2 cellular contexts compared by ENCODE assay signal in the genomic region with DNA sequence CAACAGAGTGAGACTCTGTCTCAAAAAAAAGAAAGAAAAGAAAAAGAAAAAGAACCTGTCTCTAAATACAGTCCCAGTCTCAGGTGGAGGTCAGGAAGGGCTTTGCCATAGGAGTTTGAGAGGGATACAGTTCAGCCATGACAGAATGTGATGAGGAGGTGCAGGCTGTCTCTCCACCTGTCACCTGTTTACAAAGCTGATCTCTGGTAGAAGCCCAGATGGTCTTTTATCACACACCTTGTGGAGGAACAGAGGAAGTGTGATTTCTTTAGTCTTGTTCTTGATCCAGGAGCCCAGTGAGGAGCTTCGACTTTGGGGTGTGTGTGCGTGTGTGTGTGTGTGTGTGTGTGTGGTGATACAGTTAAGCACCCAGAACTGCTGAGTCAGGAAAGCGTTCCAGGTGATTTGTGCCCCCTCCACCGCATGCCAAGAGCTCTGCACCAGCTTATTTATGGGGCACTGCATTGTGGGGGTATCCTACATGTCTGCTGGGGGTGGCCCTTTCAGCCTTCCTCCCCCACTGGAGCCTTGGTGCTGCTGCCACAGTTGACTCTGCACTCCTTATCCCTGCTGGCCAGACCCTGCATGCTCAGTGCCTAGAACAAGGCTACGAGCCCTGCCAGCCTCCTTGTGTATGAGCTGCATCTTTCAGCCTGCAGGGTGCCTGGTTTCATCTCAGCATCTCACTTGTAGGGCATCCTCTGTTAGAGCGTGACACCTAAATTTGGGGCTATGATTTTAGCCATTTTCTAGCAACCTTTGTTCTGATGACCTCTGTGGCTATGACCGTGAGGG.
TF ChIP-seq lines count a peak whose summit lies in the region.

No MANE protein-coding gene starts in this region.

TF ChIP-seq in IMR-90, 13 proteins besides CTCF, POLR2A, EP300 and RAD21:
- no peak for TF ChIP-seq MXI1 (IDR thresholded peaks at IDR 0.05; ENCODE audit: borderline replicate concordance, low read depth, low read length)
- peak; percentile 81 for TF ChIP-seq MAFK (IDR thresholded peaks at IDR 0.05; ENCODE audit: low read depth, low read length)
TF ChIP-seq in IMR-90: peak in this region for 1.

TF ChIP-seq in K562, 482 proteins besides CTCF, POLR2A, EP300 and RAD21:
- peak; percentile 76 for TF ChIP-seq MAFK (IDR thresholded peaks at IDR 0.05; ENCODE audit: low read length)
- no peak for TF ChIP-seq SPI1 (IDR thresholded peaks at IDR 0.05; ENCODE audit: borderline replicate concordance, low read depth, low read length)
- TF ChIP-seq ZFP36 (IDR thresholded peaks at IDR 0.05; ENCODE audit: low read depth, low read length, partially characterized antibody): no peak
- TF ChIP-seq NFYB (IDR thresholded peaks at IDR 0.05; ENCODE audit: extremely low read depth, insufficient read length): no peak
- peak; percentile 82 for TF ChIP-seq C11orf30 (IDR thresholded peaks at IDR 0.05; ENCODE audit: low read depth)
- TF ChIP-seq FOXA3 (CRISPR knock-in tag; conservative IDR thresholded peaks at IDR 0.05 in 1 of 2, IDR thresholded peaks at IDR 0.05 in 1 of 2): no peak
- TF ChIP-seq MAFG (tag; conservative IDR thresholded peaks at IDR 0.05): peak; percentile 74
- peak; percentile 63 for TF ChIP-seq MAFF (IDR thresholded peaks at IDR 0.05; ENCODE audit: low read length)
- TF ChIP-seq ZNF316 (IDR thresholded peaks at IDR 0.05): peak; percentile 82
TF ChIP-seq in K562: peak in this region for 5.
